13 cellular contexts compared by ENCODE assay signal in genomic region chr21:37475186-37475868, GRCh38.
A peak's percentile ranks its signal among the peaks of the same experiment; 100 is the strongest.
DNase-seq lines count a peak whose midpoint lies in the region; ATAC-seq and TF ChIP-seq lines count a peak whose summit lies in the region.
"Had no signal": no experiment of that assay in that cellular context is flagged by ENCODE, and none has a peak within 500 bp of the region (broad histone marks: within the 10 kb centered on the region; RNA-seq: fewer than 3 reads in every experiment).

No MANE protein-coding gene starts in this region.

- peak; percentile 74 for ATAC-seq in activated CD4-positive, alpha-beta T cell treated with anti-CD3 and anti-CD28 coated beads for 36 hours
- ATAC-seq in HG03135 (IDR thresholded peaks at IDR 0.05; ENCODE audit: unreplicated experiment) (no peak), HG03521 (IDR thresholded peaks at IDR 0.05; ENCODE audit: unreplicated experiment) (no peak)

- no peaks in the 10 kb centered on the region for H3K27me3 Mint-ChIP-seq in activated CD4-positive, alpha-beta T cell treated with anti-CD3 and anti-CD28 coated beads for 36 hours
- H3K27me3 Mint-ChIP-seq in chondrocyte (ENCODE audit: low read depth) = no peaks in the 10 kb centered on the region
- no peaks in the 10 kb centered on the region for H3K27me3 Mint-ChIP-seq in osteocyte (ENCODE audit: unreplicated experiment)

- CTCF ChIA-PET in activated CD4-positive, alpha-beta T cell treated with anti-CD3 and anti-CD28 coated beads for 36 hours (lab: Charles Lee) = interaction anchor here (1.0 to 2.6 kb wide), 4 partner anchors 11 to 93 kb away, joined by 3 to 25 read pairs (median 4); no protein-coding TSS in a partner anchor

- TF ChIP-seq CTCF in chondrocyte (IDR thresholded peaks at IDR 0.05) = no peak
- no peak for TF ChIP-seq CTCF in osteocyte (IDR thresholded peaks at IDR 0.05)

- H3K36me3 Mint-ChIP-seq in activated CD4-positive, alpha-beta T cell treated with anti-CD3 and anti-CD28 coated beads for 36 hours (ENCODE audit: low read depth) = peaks cover 22% of the 10 kb centered on the region
- H3K36me3 Mint-ChIP-seq in chondrocyte (ENCODE audit: low read depth) (peaks cover 2% of the 10 kb centered on the region), osteocyte (ENCODE audit: unreplicated experiment) (peaks cover 10% of the 10 kb centered on the region)

- intact Hi-C loops in activated CD4-positive, alpha-beta T cell treated with anti-CD3 and anti-CD28 coated beads for 36 hours (cut with DNase I, micrococcal nuclease) = no loop called here

- peaks cover 62% of the 10 kb centered on the region for H3K4me1 Mint-ChIP-seq in activated CD4-positive, alpha-beta T cell treated with anti-CD3 and anti-CD28 coated beads for 36 hours
- H3K4me1 Mint-ChIP-seq in chondrocyte (ENCODE audit: low read depth) = peaks cover 37% of the 10 kb centered on the region
- H3K4me1 Mint-ChIP-seq in osteocyte (ENCODE audit: unreplicated experiment) = peaks cover 27% of the 10 kb centered on the region

- DNase-seq in activated CD4-positive, alpha-beta T cell treated with anti-CD3 and anti-CD28 coated beads for 36 hours = no peak
- no peak for DNase-seq in activated CD4-positive, alpha-beta T cell treated with anti-CD3 and anti-CD28 coated beads for 4 hours
- DNase-seq in OCI-M1 (lab: John Stamatoyannopoulos, UW) = peak; percentile 34
- DNase-seq in chondrocyte (ENCODE audit: low spot score) = no peak
- DNase-seq in osteocyte (ENCODE audit: extremely low spot score, unreplicated experiment) = no peak
- DNase-seq in NCI-H1417 (lab: John Stamatoyannopoulos, UW) = no peak
- DNase-seq: activated CD8-positive, alpha-beta memory T cell treated with anti-CD3 and anti-CD28 coated beads, Interleukin-2, amount 50 U/mL, for 4 hours; amniotic stem cell; HCEC 1CT; stimulated activated CD4-positive, alpha-beta T cell treated with anti-CD3 and anti-CD28 coated beads, Interleukin-12 subunit alpha, Interleukin-12 subunit beta, amount 100 ng/mL, for 4 hours; upper lobe of left lung had no signal

- H3K27ac Mint-ChIP-seq in activated CD4-positive, alpha-beta T cell treated with anti-CD3 and anti-CD28 coated beads for 36 hours = no peak overlapping the region
- peak overlapping the region; percentile 29 for H3K27ac Mint-ChIP-seq in chondrocyte (ENCODE audit: unreplicated experiment)
- peak overlapping the region; percentile 43 for H3K27ac Mint-ChIP-seq in osteocyte (ENCODE audit: unreplicated experiment)

- no peak overlapping the region for H3K4me3 Mint-ChIP-seq in activated CD4-positive, alpha-beta T cell treated with anti-CD3 and anti-CD28 coated beads for 36 hours
- H3K4me3 Mint-ChIP-seq in chondrocyte (ENCODE audit: unreplicated experiment) (no peak overlapping the region), osteocyte (ENCODE audit: unreplicated experiment) (no peak overlapping the region)

- no peaks in the 10 kb centered on the region for H3K9me3 Mint-ChIP-seq in activated CD4-positive, alpha-beta T cell treated with anti-CD3 and anti-CD28 coated beads for 36 hours (ENCODE audit: low read depth)
- H3K9me3 Mint-ChIP-seq in chondrocyte (ENCODE audit: low read depth) (no peaks in the 10 kb centered on the region), osteocyte (ENCODE audit: unreplicated experiment) (no peaks in the 10 kb centered on the region)

- POLR2A ChIA-PET in activated CD4-positive, alpha-beta T cell treated with anti-CD3 and anti-CD28 coated beads for 36 hours (lab: Charles Lee) = interaction anchor here (0.7 kb wide), 1 partner anchor 17 kb away, joined by 5 read pairs; no protein-coding TSS in a partner anchor
